1 cellular context compared by ENCODE assay signal in the genomic region with DNA sequence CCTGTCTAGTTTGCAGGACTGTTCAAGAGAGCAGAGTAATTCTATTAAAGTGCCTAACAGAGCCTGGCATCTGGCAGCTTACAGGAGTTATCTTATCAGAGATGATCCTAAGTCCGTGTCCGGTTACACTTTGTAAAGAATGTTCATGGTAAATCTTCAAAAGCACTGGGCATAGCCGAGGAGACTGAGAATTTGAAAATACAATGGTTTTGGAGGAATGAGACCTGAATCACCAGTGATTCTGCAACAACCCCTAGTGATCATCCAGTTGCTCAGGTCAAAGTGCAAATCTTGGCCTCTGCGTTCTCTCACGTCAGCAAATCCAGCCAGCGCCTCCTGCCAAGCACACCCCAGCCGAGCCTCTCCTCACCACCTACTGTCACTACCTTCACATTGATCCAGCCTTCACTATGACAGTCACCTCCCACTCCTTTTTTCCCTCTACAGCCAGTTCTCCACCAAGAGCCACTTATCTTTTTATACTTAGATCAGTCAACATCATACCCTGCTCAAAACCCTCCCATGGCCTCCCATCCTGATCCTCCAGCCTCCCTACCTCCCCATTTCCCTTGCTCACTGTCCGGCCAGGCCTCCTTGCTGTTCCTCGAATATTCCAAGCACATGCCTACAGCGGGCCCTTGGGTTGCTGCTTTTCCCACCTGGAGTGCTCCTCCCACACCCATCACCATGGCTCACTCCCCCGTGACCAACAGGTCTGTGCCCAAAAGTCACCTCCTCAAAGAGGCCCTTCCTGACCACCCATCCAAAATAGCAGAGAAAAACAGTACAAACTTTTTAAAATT.
TF ChIP-seq lines count a peak whose summit lies in the region.

No MANE protein-coding gene starts in this region.

TF ChIP-seq in HepG2, 621 proteins besides CTCF, POLR2A, EP300 and RAD21 (continued from another document and continues in another):
- TF ChIP-seq ZNF569 (CRISPR knock-in tag; IDR thresholded peaks at IDR 0.05; ENCODE audit: borderline replicate concordance) = no peak
- TF ChIP-seq ZNF468 (CRISPR knock-in tag; IDR thresholded peaks at IDR 0.05) = no peak
- TF ChIP-seq HNF1A (IDR thresholded peaks at IDR 0.05; ENCODE audit: low read depth) = peak; percentile 57; the same call in 1 of the 2 replicates
- peak; percentile 70; the same call in 1 of the 2 replicates for TF ChIP-seq HNF1A (CRISPR knock-in tag; IDR thresholded peaks at IDR 0.05; ENCODE audit: borderline replicate concordance)
- TF ChIP-seq PRDM15 (CRISPR knock-in tag; IDR thresholded peaks at IDR 0.05) = no peak
- TF ChIP-seq ADNP (CRISPR knock-in tag; IDR thresholded peaks at IDR 0.05) = no peak
- TF ChIP-seq ZSCAN25 (CRISPR knock-in tag; IDR thresholded peaks at IDR 0.05) = peak; percentile 46; the same call in 1 of the 2 replicates
- TF ChIP-seq SOX13 (IDR thresholded peaks at IDR 0.05) = peak; percentile 79
- TF ChIP-seq SOX13 (CRISPR knock-in tag; conservative IDR thresholded peaks at IDR 0.05 in 1 of 2, IDR thresholded peaks at IDR 0.05 in 1 of 2) = peak in 1 of 2 experiments; percentile 92; a peak in 2 of 4 replicates
- 0 out of 2 replicates have a peak, but pooled peaks have one; percentile 55 for TF ChIP-seq ZSCAN29 (CRISPR knock-in tag; conservative IDR thresholded peaks at IDR 0.05)
- TF ChIP-seq, protein P1, sequence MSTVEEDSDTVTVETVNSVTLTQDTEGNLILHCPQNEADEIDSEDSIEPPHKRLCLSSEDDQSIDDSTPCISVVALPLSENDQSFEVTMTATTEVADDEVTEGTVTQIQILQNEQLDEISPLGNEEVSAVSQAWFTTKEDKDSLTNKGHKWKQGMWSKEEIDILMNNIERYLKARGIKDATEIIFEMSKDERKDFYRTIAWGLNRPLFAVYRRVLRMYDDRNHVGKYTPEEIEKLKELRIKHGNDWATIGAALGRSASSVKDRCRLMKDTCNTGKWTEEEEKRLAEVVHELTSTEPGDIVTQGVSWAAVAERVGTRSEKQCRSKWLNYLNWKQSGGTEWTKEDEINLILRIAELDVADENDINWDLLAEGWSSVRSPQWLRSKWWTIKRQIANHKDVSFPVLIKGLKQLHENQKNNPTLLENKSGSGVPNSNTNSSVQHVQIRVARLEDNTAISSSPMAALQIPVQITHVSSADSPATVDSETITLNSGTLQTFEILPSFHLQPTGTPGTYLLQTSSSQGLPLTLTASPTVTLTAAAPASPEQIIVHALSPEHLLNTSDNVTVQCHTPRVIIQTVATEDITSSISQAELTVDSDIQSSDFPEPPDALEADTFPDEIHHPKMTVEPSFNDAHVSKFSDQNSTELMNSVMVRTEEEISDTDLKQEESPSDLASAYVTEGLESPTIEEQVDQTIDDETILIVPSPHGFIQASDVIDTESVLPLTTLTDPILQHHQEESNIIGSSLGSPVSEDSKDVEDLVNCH (CRISPR knock-in tag; IDR thresholded peaks at IDR 0.05) = no peak
- TF ChIP-seq ZSCAN9 (CRISPR knock-in tag; IDR thresholded peaks at IDR 0.05; ENCODE audit: borderline replicate concordance) = peak; percentile 44; the same call in 1 of the 2 replicates
- TF ChIP-seq HHEX (CRISPR knock-in tag; IDR thresholded peaks at IDR 0.05) = no peak
- TF ChIP-seq ZNF614 (CRISPR knock-in tag; IDR thresholded peaks at IDR 0.05; ENCODE audit: borderline replicate concordance) = peak; percentile 78
- TF ChIP-seq SRSF1 (optimal IDR thresholded peaks at IDR 0.05; ENCODE audit: low read depth, low read length) = no peak
- 0 out of 2 replicates have a peak, but pooled peaks have one; percentile 41 for TF ChIP-seq ZMAT3 (CRISPR knock-in tag; conservative IDR thresholded peaks at IDR 0.05)
- TF ChIP-seq SNAI1 (CRISPR knock-in tag; IDR thresholded peaks at IDR 0.05; ENCODE audit: borderline replicate concordance) = no peak
- TF ChIP-seq SPEN (CRISPR knock-in tag; IDR thresholded peaks at IDR 0.05; ENCODE audit: low read depth) = peak; percentile 63; the same call in 1 of the 2 replicates
- TF ChIP-seq ZNF101 (CRISPR knock-in tag; IDR thresholded peaks at IDR 0.05; ENCODE audit: borderline replicate concordance, low read depth) = no peak
- no peak for TF ChIP-seq MYNN (CRISPR knock-in tag; IDR thresholded peaks at IDR 0.05; ENCODE audit: low read depth)
- TF ChIP-seq RFX3 (CRISPR knock-in tag; IDR thresholded peaks at IDR 0.05) = no peak
- TF ChIP-seq ERF (CRISPR knock-in tag; IDR thresholded peaks at IDR 0.05) = peak; percentile 82
- TF ChIP-seq ZNF205 (CRISPR knock-in tag; IDR thresholded peaks at IDR 0.05) = peak; percentile 70; the same call in 1 of the 2 replicates
- no peak for TF ChIP-seq ZNF3 (CRISPR knock-in tag; IDR thresholded peaks at IDR 0.05)
- TF ChIP-seq CC2D1A (CRISPR knock-in tag; IDR thresholded peaks at IDR 0.05) = no peak
- TF ChIP-seq NCOA5 (CRISPR knock-in tag; IDR thresholded peaks at IDR 0.05) = no peak
- TF ChIP-seq ZNF12 (CRISPR knock-in tag; IDR thresholded peaks at IDR 0.05) = 0 out of 2 replicates have a peak, but pooled peaks have one; percentile 47
- TF ChIP-seq KLF12 (CRISPR knock-in tag; IDR thresholded peaks at IDR 0.05; ENCODE audit: borderline replicate concordance) = no peak
- TF ChIP-seq, protein P2, sequence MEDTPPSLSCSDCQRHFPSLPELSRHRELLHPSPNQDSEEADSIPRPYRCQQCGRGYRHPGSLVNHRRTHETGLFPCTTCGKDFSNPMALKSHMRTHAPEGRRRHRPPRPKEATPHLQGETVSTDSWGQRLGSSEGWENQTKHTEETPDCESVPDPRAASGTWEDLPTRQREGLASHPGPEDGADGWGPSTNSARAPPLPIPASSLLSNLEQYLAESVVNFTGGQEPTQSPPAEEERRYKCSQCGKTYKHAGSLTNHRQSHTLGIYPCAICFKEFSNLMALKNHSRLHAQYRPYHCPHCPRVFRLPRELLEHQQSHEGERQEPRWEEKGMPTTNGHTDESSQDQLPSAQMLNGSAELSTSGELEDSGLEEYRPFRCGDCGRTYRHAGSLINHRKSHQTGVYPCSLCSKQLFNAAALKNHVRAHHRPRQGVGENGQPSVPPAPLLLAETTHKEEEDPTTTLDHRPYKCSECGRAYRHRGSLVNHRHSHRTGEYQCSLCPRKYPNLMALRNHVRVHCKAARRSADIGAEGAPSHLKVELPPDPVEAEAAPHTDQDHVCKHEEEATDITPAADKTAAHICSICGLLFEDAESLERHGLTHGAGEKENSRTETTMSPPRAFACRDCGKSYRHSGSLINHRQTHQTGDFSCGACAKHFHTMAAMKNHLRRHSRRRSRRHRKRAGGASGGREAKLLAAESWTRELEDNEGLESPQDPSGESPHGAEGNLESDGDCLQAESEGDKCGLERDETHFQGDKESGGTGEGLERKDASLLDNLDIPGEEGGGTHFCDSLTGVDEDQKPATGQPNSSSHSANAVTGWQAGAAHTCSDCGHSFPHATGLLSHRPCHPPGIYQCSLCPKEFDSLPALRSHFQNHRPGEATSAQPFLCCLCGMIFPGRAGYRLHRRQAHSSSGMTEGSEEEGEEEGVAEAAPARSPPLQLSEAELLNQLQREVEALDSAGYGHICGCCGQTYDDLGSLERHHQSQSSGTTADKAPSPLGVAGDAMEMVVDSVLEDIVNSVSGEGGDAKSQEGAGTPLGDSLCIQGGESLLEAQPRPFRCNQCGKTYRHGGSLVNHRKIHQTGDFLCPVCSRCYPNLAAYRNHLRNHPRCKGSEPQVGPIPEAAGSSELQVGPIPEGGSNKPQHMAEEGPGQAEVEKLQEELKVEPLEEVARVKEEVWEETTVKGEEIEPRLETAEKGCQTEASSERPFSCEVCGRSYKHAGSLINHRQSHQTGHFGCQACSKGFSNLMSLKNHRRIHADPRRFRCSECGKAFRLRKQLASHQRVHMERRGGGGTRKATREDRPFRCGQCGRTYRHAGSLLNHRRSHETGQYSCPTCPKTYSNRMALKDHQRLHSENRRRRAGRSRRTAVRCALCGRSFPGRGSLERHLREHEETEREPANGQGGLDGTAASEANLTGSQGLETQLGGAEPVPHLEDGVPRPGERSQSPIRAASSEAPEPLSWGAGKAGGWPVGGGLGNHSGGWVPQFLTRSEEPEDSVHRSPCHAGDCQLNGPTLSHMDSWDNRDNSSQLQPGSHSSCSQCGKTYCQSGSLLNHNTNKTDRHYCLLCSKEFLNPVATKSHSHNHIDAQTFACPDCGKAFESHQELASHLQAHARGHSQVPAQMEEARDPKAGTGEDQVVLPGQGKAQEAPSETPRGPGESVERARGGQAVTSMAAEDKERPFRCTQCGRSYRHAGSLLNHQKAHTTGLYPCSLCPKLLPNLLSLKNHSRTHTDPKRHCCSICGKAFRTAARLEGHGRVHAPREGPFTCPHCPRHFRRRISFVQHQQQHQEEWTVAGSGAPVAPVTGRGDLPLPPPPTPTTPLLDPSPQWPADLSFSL (CRISPR knock-in tag; IDR thresholded peaks at IDR 0.05) = no peak
- no peak for TF ChIP-seq GMEB2 (CRISPR knock-in tag; IDR thresholded peaks at IDR 0.05; ENCODE audit: low read depth)
- no peak for TF ChIP-seq DRAP1 (CRISPR knock-in tag; IDR thresholded peaks at IDR 0.05)
- no peak for TF ChIP-seq PATZ1 (CRISPR knock-in tag; IDR thresholded peaks at IDR 0.05)
- peak; percentile 71 for TF ChIP-seq KMT2A (CRISPR knock-in tag; IDR thresholded peaks at IDR 0.05)
- TF ChIP-seq RFX1 (IDR thresholded peaks at IDR 0.05) = peak; percentile 6; the same call in 1 of the 2 replicates
- no peak for TF ChIP-seq MEF2D (CRISPR knock-in tag; IDR thresholded peaks at IDR 0.05)
